ENCODE assay signal across 10 cellular contexts in genomic region chr7:158865462-158865922, GRCh38. TPM values are rescaled to one million over a fixed set of nuclear protein-coding genes. Genes with fewer than 3 reads are reported as not detected.
DNase-seq lines count a peak whose midpoint lies in the region; ATAC-seq and TF ChIP-seq lines count a peak whose summit lies in the region.
"Had no signal": no experiment of that assay in that cellular context is flagged by ENCODE, and none has a peak within 500 bp of the region (broad histone marks: within the 10 kb centered on the region; RNA-seq: fewer than 3 reads in every experiment).

No MANE protein-coding gene starts in this region.

- no peaks in the 10 kb centered on the region for H3K9me3 Mint-ChIP-seq in CD4-positive, CD25-positive, alpha-beta regulatory T cell
- no peaks in the 10 kb centered on the region for H3K9me3 Mint-ChIP-seq in activated CD8-positive, alpha-beta T cell treated with anti-CD3 and anti-CD28 coated beads, Interleukin-2, amount 10 ng/mL, durations not matched to agents 7 days and 5 days (ENCODE audit: insufficient read depth)
- H3K9me3 Mint-ChIP-seq in memory B cell = no peaks in the 10 kb centered on the region

- CTCF ChIA-PET in activated CD8-positive, alpha-beta T cell treated with anti-CD3 and anti-CD28 coated beads, Interleukin-2, amount 10 ng/mL, durations not matched to agents 7 days and 5 days (lab: Charles Lee) = no interaction called here

- no peaks in the 10 kb centered on the region for H3K9me3 ChIP-seq in CD4-positive, CD25-positive, alpha-beta regulatory T cell (ENCODE audit: control insufficient read depth in 2 of 2, low read length in 2 of 2)
- no peaks in the 10 kb centered on the region for H3K9me3 ChIP-seq in HAP-1

- POLR2A ChIA-PET in activated CD8-positive, alpha-beta T cell treated with anti-CD3 and anti-CD28 coated beads, Interleukin-2, amount 10 ng/mL, durations not matched to agents 7 days and 5 days (lab: Charles Lee) = no interaction called here

- H3K4me1 ChIP-seq in CD4-positive, CD25-positive, alpha-beta regulatory T cell (ENCODE audit: control insufficient read depth, insufficient read depth, low read length, poor library complexity, severe bottlenecking) = peaks cover 7% of the 10 kb centered on the region
- H3K4me1 ChIP-seq in HAP-1 = peaks cover 7% of the 10 kb centered on the region

- H3K4me3 ChIP-seq in CD4-positive, CD25-positive, alpha-beta regulatory T cell (ENCODE audit: low read depth, low read length) = no peak overlapping the region
- H3K4me3 ChIP-seq in HFF-Myc (replicated peaks; ENCODE audit: low read depth, low read length) = no peak overlapping the region
- no peak overlapping the region for H3K4me3 ChIP-seq in HAP-1

- H3K4me1 Mint-ChIP-seq in CD4-positive, CD25-positive, alpha-beta regulatory T cell = peaks cover 13 to 38% (median 27%) of the 10 kb centered on the region in 4 donors
- peaks cover 59% of the 10 kb centered on the region for H3K4me1 Mint-ChIP-seq in activated CD8-positive, alpha-beta T cell treated with anti-CD3 and anti-CD28 coated beads, Interleukin-2, amount 10 ng/mL, durations not matched to agents 7 days and 5 days (ENCODE audit: low read depth)
- peaks cover 15% of the 10 kb centered on the region for H3K4me1 Mint-ChIP-seq in memory B cell

- H3K27me3 ChIP-seq in CD4-positive, CD25-positive, alpha-beta regulatory T cell (ENCODE audit: control insufficient read depth, insufficient read depth, low read length) = no peaks in the 10 kb centered on the region
- H3K27me3 ChIP-seq in HAP-1 (ENCODE audit: low read depth) = no peaks in the 10 kb centered on the region

- peak overlapping the region; percentile 24 to 67 (median 60) for H3K4me3 Mint-ChIP-seq in CD4-positive, CD25-positive, alpha-beta regulatory T cell
- H3K4me3 Mint-ChIP-seq in activated CD8-positive, alpha-beta T cell treated with anti-CD3 and anti-CD28 coated beads, Interleukin-2, amount 10 ng/mL, durations not matched to agents 7 days and 5 days = no peak overlapping the region
- H3K4me3 Mint-ChIP-seq in memory B cell = peak overlapping the region; percentile 21

- no peak overlapping the region for H3K27ac ChIP-seq in CD4-positive, CD25-positive, alpha-beta regulatory T cell (ENCODE audit: insufficient read depth, low read length, poor library complexity, severe bottlenecking)

- in situ Hi-C loops in HAP-1 (cut with MboI; ENCODE audit: low sequenced_read_pairs) = no loop called here

- no peak for ATAC-seq in CD4-positive, CD25-positive, alpha-beta regulatory T cell (ENCODE audit: low read depth in 2 of 2)
- no peak for ATAC-seq in activated CD8-positive, alpha-beta T cell treated with anti-CD3 and anti-CD28 coated beads, Interleukin-2, amount 10 ng/mL, durations not matched to agents 7 days and 5 days
- ATAC-seq in memory B cell (ENCODE audit: low read depth) = no peak

- TF ChIP-seq CTCF in HFF-Myc (IDR thresholded peaks at IDR 0.05; ENCODE audit: low read depth, low read length, missing control alignments) = no peak

- H3K27ac Mint-ChIP-seq in CD4-positive, CD25-positive, alpha-beta regulatory T cell = no peak overlapping the region
- peak overlapping the region; percentile 91 for H3K27ac Mint-ChIP-seq in activated CD8-positive, alpha-beta T cell treated with anti-CD3 and anti-CD28 coated beads, Interleukin-2, amount 10 ng/mL, durations not matched to agents 7 days and 5 days
- H3K27ac Mint-ChIP-seq in memory B cell = no peak overlapping the region

- DNase-seq in CD4-positive, CD25-positive, alpha-beta regulatory T cell = no peak
- peak; percentile 70 for DNase-seq in HFF-Myc (ENCODE audit: extremely low read depth, low read depth)
- no peak for DNase-seq in activated CD8-positive, alpha-beta T cell treated with anti-CD3 and anti-CD28 coated beads, Interleukin-2, amount 10 ng/mL, durations not matched to agents 7 days and 5 days
- no peak for DNase-seq in memory B cell (ENCODE audit: low spot score in 2 of 2)
- no peak for DNase-seq in HAP-1 (ENCODE audit: low spot score in 2 of 2)
- DNase-seq in putamen (ENCODE audit: low spot score) = no peak
- no peak for DNase-seq in stimulated activated CD4-positive, alpha-beta T cell treated with anti-CD3 and anti-CD28 coated beads, Interleukin-4, amount 100 ng/mL, for 1 hour
- DNase-seq in hippocampal formation (lab: John Stamatoyannopoulos, UW) = no peak
- DNase-seq: NCI-H526 treated with DMSO at 0.1 percent for 48 hours, T1000 had no signal

- no peaks in the 10 kb centered on the region for H3K36me3 Mint-ChIP-seq in CD4-positive, CD25-positive, alpha-beta regulatory T cell
- peaks cover 14% of the 10 kb centered on the region for H3K36me3 Mint-ChIP-seq in activated CD8-positive, alpha-beta T cell treated with anti-CD3 and anti-CD28 coated beads, Interleukin-2, amount 10 ng/mL, durations not matched to agents 7 days and 5 days (ENCODE audit: low read depth)
- no peaks in the 10 kb centered on the region for H3K36me3 Mint-ChIP-seq in memory B cell

- H3K36me3 ChIP-seq in CD4-positive, CD25-positive, alpha-beta regulatory T cell (ENCODE audit: control insufficient read depth, insufficient read depth, low read length) = no peaks in the 10 kb centered on the region
- no peaks in the 10 kb centered on the region for H3K36me3 ChIP-seq in HAP-1 (replicated peaks)

- H3K27me3 Mint-ChIP-seq in CD4-positive, CD25-positive, alpha-beta regulatory T cell = no peaks in the 10 kb centered on the region
- H3K27me3 Mint-ChIP-seq in activated CD8-positive, alpha-beta T cell treated with anti-CD3 and anti-CD28 coated beads, Interleukin-2, amount 10 ng/mL, durations not matched to agents 7 days and 5 days (ENCODE audit: low read depth) = no peaks in the 10 kb centered on the region
- no peaks in the 10 kb centered on the region for H3K27me3 Mint-ChIP-seq in memory B cell

RNA-seq across cellular contexts. Expression of gene DYNC2I1, which starts 9.1 kb away (rescaled TPM):
- total RNA-seq in CD4-positive, CD25-positive, alpha-beta regulatory T cell = 9.6 TPM
- 10 to 100 TPM in 3 of 4 donors, 1 to 10 TPM in 1; 8.3 to 13.5 (median 12.6) TPM for polyA plus RNA-seq in CD4-positive, CD25-positive, alpha-beta regulatory T cell
- total RNA-seq in activated CD8-positive, alpha-beta T cell treated with anti-CD3 and anti-CD28 coated beads, Interleukin-2, amount 10 ng/mL, durations not matched to agents 7 days and 5 days = 10 to 100 TPM; 17.4 to 18.9 TPM

RNA-seq across cellular contexts. Expression of gene ESYT2, which starts 36.2 kb away (rescaled TPM):
- total RNA-seq in CD4-positive, CD25-positive, alpha-beta regulatory T cell = 115 TPM
- polyA plus RNA-seq in CD4-positive, CD25-positive, alpha-beta regulatory T cell = 10 to 100 TPM; 55.3 to 94.3 (median 64.7) TPM
- 10 to 100 TPM; 85.0 to 85.9 TPM for total RNA-seq in activated CD8-positive, alpha-beta T cell treated with anti-CD3 and anti-CD28 coated beads, Interleukin-2, amount 10 ng/mL, durations not matched to agents 7 days and 5 days
